1 cellular context compared by ENCODE assay signal in genomic region chr20:2104236-2104635, GRCh38.
TF ChIP-seq lines count a peak whose summit lies in the region.

No MANE protein-coding gene starts in this region.

TF ChIP-seq in GM23338, 12 proteins besides CTCF, POLR2A, EP300 and RAD21 (continued from another document):
- no peak for TF ChIP-seq ZNF462 (CRISPR knock-in tag; IDR thresholded peaks at IDR 0.05)
- TF ChIP-seq POLR2AphosphoS5 (IDR thresholded peaks at IDR 0.05; ENCODE audit: low read depth): no peak
TF ChIP-seq in GM23338: peak in this region for 0.
